Comparison of ENCODE assay signal across 15 cellular contexts in genomic region chrX:124435616-124436015, GRCh38.
DNase-seq lines count a peak whose midpoint lies in the region; ATAC-seq lines count a peak whose summit lies in the region.
"Had no signal": no experiment of that assay in that cellular context is flagged by ENCODE, and none has a peak within 500 bp of the region (broad histone marks: within the 10 kb centered on the region; RNA-seq: fewer than 3 reads in every experiment).

No MANE protein-coding gene starts in this region.

- peaks cover 3% of the 10 kb centered on the region for H3K27me3 Mint-ChIP-seq in activated T-cell treated with anti-CD3 and anti-CD28 coated beads, Interleukin-2, amount 50 U/mL, for 24 hours
- H3K27me3 Mint-ChIP-seq: T-helper 17 cell had no signal

- no peak for ATAC-seq in GM21367 (IDR thresholded peaks at IDR 0.05; ENCODE audit: unreplicated experiment)
- ATAC-seq: K562, T-helper 17 cell had no signal

- no peak overlapping the region for H3K4me3 Mint-ChIP-seq in activated T-cell treated with anti-CD3 and anti-CD28 coated beads, Interleukin-2, amount 50 U/mL, for 24 hours
- H3K4me3 Mint-ChIP-seq: CD14-positive monocyte, T-helper 17 cell had no signal

- DNase-seq in COLO668 (lab: John Stamatoyannopoulos, UW; ENCODE audit: unreplicated experiment) (peak; percentile 28), DMS53 treated with DMSO at 0.1 percent for 48 hours (lab: John Stamatoyannopoulos, UW; ENCODE audit: unreplicated experiment) (peak; percentile 53), NCI-H2029 (lab: John Stamatoyannopoulos, UW) (peak; percentile 37), NCI-H69 (lab: John Stamatoyannopoulos, UW) (peak; percentile 82)
- no peak for DNase-seq in activated T-cell treated with anti-CD3 and anti-CD28 coated beads, Interleukin-2, amount 50 U/mL, for 24 hours
- DNase-seq in activated T-cell treated with anti-CD3 and anti-CD28 coated beads, Interleukin-2, amount 50 U/mL, for 1 hour: no peak
- DNase-seq: ACHN, AML-193, MV-4-11, NCI-H187, PC-9, T-helper 17 cell had no signal

- no peaks in the 10 kb centered on the region for H3K9me3 Mint-ChIP-seq in activated T-cell treated with anti-CD3 and anti-CD28 coated beads, Interleukin-2, amount 50 U/mL, for 24 hours
- H3K9me3 Mint-ChIP-seq: CD14-positive monocyte had no signal

- no peaks in the 10 kb centered on the region for H3K36me3 Mint-ChIP-seq in activated T-cell treated with anti-CD3 and anti-CD28 coated beads, Interleukin-2, amount 50 U/mL, for 24 hours (ENCODE audit: low read depth)
- H3K36me3 Mint-ChIP-seq: CD14-positive monocyte had no signal

- H3K4me1 Mint-ChIP-seq in activated T-cell treated with anti-CD3 and anti-CD28 coated beads, Interleukin-2, amount 50 U/mL, for 24 hours (ENCODE audit: low read depth): no peaks in the 10 kb centered on the region
- H3K4me1 Mint-ChIP-seq: CD14-positive monocyte, T-helper 17 cell had no signal

- no peak overlapping the region for H3K27ac Mint-ChIP-seq in activated T-cell treated with anti-CD3 and anti-CD28 coated beads, Interleukin-2, amount 50 U/mL, for 24 hours
- H3K27ac Mint-ChIP-seq: CD14-positive monocyte, T-helper 17 cell had no signal

Comparison
In these comparisons a context has a peak if more than half of its experiments do, and no peak if none do; other contexts are left out.
1. DNase-seq: peak in COLO668 (single experiment), DMS53 treated with DMSO at 0.1 percent for 48 hours (single experiment), NCI-H2029 (single experiment) and NCI-H69 (single experiment); none in activated T-cell treated with anti-CD3 and anti-CD28 coated beads, Interleukin-2, amount 50 U/mL, for 24 hours (single experiment) and activated T-cell treated with anti-CD3 and anti-CD28 coated beads, Interleukin-2, amount 50 U/mL, for 1 hour (single experiment).